Comparison of ENCODE assay signal across 1 cellular context in the genomic region with DNA sequence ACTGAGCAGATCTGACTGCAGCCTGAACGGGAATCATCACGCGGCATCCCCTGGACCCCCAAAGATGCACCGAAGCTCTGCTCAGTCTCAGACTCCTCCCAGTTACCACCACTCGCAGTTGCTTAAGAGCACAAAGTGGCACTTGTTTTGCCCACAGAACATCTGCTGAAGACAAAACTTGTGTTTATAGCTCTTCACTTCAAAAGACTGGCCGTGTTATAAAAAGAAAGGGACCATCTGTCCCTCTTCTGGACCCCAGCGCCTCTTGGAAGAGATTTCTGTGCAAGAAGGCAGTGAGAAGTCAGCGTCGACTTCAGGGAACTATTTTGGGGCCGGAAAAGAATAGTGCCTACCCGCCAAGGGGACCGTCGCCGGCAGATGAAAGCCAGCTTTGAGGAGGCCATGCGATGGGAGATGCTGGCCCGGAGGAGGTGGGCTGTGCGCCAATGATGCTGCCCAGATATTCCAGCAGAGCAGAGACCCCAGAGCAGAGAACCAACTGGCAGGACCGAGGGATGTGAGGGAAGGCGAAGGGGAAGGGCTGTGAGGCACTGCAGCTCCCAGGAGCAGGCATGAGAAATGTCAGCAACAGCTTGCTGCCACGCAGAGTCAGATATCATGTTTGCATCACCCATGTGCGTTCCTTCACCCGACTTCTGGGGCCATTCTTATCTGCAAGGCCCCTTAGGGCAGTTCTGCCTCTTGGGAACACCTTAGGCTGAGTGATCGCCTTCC.
TF ChIP-seq lines count a peak whose summit lies in the region.

No MANE protein-coding gene starts in this region.

TF ChIP-seq in H1, 55 proteins besides CTCF, POLR2A, EP300 and RAD21:
- TF ChIP-seq, protein P1, sequence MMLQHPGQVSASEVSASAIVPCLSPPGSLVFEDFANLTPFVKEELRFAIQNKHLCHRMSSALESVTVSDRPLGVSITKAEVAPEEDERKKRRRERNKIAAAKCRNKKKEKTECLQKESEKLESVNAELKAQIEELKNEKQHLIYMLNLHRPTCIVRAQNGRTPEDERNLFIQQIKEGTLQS (IDR thresholded peaks at IDR 0.05; ENCODE audit: insufficient read depth, low read depth, low read length): no peak
- TF ChIP-seq RFX5 (IDR thresholded peaks at IDR 0.05; ENCODE audit: borderline replicate concordance, low read depth, low read length) (no peak), RBBP5 (IDR thresholded peaks at IDR 0.05; ENCODE audit: borderline replicate concordance, low read depth, low read length) (no peak), SP2 (IDR thresholded peaks at IDR 0.05; ENCODE audit: low read length) (no peak), MAFK (IDR thresholded peaks at IDR 0.05; ENCODE audit: low read depth, low read length) (no peak), NANOG (IDR thresholded peaks at IDR 0.05; ENCODE audit: insufficient read depth, low read depth, low read length, poor library complexity, severe bottlenecking) (no peak), BCL11A (IDR thresholded peaks at IDR 0.05; ENCODE audit: low read depth in 2 of 2, low read length in 2 of 2) (no peak)
